Comparison of ENCODE assay signal across 7 cellular contexts in genomic region chr1:206557636-206558473, GRCh38. TPM values are rescaled to one million over a fixed set of nuclear protein-coding genes. Genes with fewer than 3 reads are reported as not detected.
DNase-seq lines count a peak whose midpoint lies in the region; ATAC-seq, FAIRE-seq and TF ChIP-seq lines count a peak whose summit lies in the region.

No MANE protein-coding gene starts in this region.

- H3K4me3 ChIP-seq in astrocyte of the cerebellum (ENCODE audit: low read depth, low read length) (peak overlapping the region; percentile 47), right lobe of liver (peak overlapping the region; percentile 38 to 62 (median 45)), thymus (ENCODE audit: low read length) (peak overlapping the region; percentile 98)

- H3K27me3 ChIP-seq in right lobe of liver, result no peaks in the 10 kb centered on the region
- H3K27me3 ChIP-seq in thymus (ENCODE audit: control insufficient read depth, insufficient read depth), result no peaks in the 10 kb centered on the region

- in situ Hi-C loops in astrocyte of the cerebellum (cut with HindIII; ENCODE audit: low sequenced_read_pairs), result no loop called here

- H3K4me1 ChIP-seq in right lobe of liver, result peaks cover 0 to 77% (median 24%) of the 10 kb centered on the region in 4 donors
- peaks cover 50% of the 10 kb centered on the region for H3K4me1 ChIP-seq in thymus (ENCODE audit: control insufficient read depth, insufficient read depth, low read length)

- intact Hi-C loops in right lobe of liver (cut with DNase I), result no loop called here

- ATAC-seq in GM18505 (IDR thresholded peaks at IDR 0.05; ENCODE audit: unreplicated experiment), result no peak
- ATAC-seq in right lobe of liver, result peak; percentile 5 to 11 (median 7)

- H3K9me3 ChIP-seq in right lobe of liver, result no peaks in the 10 kb centered on the region
- H3K9me3 ChIP-seq in thymus (ENCODE audit: control insufficient read depth), result no peaks in the 10 kb centered on the region

- H3K36me3 ChIP-seq in right lobe of liver, result no peaks in the 10 kb centered on the region
- peaks cover 9% of the 10 kb centered on the region for H3K36me3 ChIP-seq in thymus (ENCODE audit: control insufficient read depth, insufficient read depth)

- DNase-seq in NCI-H526 treated with DMSO at 0.1 percent for 48 hours (lab: John Stamatoyannopoulos, UW) (peak; percentile 31), astrocyte of the cerebellum (ENCODE audit: low read depth) (no peak), right lobe of liver (no peak), urothelium cell line (ENCODE audit: low spot score) (no peak), SW480 (ENCODE audit: low spot score) (no peak)

- no peak for FAIRE-seq in urothelium cell line (lab: Jason Lieb, UNC)

- TF ChIP-seq POLR2A in GM18505 (IDR thresholded peaks at IDR 0.05; ENCODE audit: borderline replicate concordance, extremely low read depth, insufficient read depth, insufficient read length), result peak; percentile 35
- TF ChIP-seq POLR2A in right lobe of liver (IDR thresholded peaks at IDR 0.05), result no peak

- peak overlapping the region; percentile 38 to 75 (median 70) for H3K27ac ChIP-seq in right lobe of liver
- H3K27ac ChIP-seq in thymus (ENCODE audit: low read depth), result peak overlapping the region; percentile 97

- TF ChIP-seq CTCF in astrocyte of the cerebellum (IDR thresholded peaks at IDR 0.05; ENCODE audit: low read depth, low read length, missing control alignments), result no peak
- no peak for TF ChIP-seq CTCF in right lobe of liver (IDR thresholded peaks at IDR 0.05)

- 28% methylated on average over 11 of the region's 14 CpGs for WGBS in right lobe of liver (ENCODE audit: insufficient coverage, low coverage, low lambda C conversion rate, missing lambda C conversion rate)
- WGBS in thymus, result 3% methylated on average over 14 of the region's 14 CpGs

RNA-seq across cellular contexts. Expression of gene RASSF5, which starts 50.5 kb away (rescaled TPM):
- total RNA-seq in right lobe of liver, result 10 to 100 TPM in 5 of 6 experiments, 1 to 10 TPM in 1; 8.1 to 18.8 (median 12.6) TPM
- polyA plus RNA-seq in thymus, result 54.3 TPM

RNA-seq across cellular contexts. Expression of gene EIF2D, which starts 54.4 kb away (rescaled TPM):
- total RNA-seq in right lobe of liver, result 10 to 100 TPM; 18.4 to 29.3 (median 24.4) TPM
- polyA plus RNA-seq in thymus, result 43.2 TPM

Comparison
In these comparisons a context has a peak if more than half of its experiments do, and no peak if none do; other contexts are left out.
1. H3K4me3 ChIP-seq: peak in every context shown above with its lines; median percentile 98 in thymus; 47 in astrocyte of the cerebellum; 45 in right lobe of liver.